1 cellular context compared by ENCODE assay signal in the genomic region with DNA sequence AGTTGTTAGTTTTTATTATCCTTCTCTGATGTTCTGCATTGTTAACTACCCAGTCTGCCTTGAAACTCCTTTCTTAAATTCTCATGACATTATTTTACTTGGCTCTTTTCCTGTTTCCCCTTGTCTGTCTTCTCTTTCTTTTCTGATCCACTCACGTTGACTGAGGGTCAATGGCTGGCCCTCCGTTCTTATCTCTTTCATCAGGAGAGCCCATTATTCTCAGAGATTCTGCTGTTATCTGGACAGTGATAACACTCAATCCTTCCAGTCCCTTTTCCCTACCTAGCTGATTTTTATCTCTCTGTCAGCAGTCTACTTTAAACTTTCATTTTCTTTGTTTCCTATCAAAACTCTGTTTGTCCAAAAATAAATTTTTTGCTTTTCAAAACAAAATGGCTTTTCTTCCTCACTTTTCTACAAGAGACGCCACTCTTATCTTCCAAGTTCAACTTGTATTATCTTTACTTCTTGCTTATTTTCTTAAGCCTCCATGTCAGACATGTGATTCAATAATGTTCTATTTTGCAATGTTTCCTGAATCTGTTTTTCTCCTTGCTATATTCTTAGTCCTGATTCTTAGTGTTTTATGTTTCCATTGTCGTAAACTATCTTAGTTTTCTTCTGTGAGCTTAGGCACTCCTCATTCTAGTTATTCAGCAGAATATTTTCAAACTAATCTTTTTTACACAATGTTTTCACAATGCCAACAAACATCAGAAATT.
TF ChIP-seq lines count a peak whose summit lies in the region.

No MANE protein-coding gene starts in this region.

TF ChIP-seq in GM23338, 12 proteins besides CTCF, POLR2A, EP300 and RAD21 (continued from another document):
- TF ChIP-seq, protein P1, sequence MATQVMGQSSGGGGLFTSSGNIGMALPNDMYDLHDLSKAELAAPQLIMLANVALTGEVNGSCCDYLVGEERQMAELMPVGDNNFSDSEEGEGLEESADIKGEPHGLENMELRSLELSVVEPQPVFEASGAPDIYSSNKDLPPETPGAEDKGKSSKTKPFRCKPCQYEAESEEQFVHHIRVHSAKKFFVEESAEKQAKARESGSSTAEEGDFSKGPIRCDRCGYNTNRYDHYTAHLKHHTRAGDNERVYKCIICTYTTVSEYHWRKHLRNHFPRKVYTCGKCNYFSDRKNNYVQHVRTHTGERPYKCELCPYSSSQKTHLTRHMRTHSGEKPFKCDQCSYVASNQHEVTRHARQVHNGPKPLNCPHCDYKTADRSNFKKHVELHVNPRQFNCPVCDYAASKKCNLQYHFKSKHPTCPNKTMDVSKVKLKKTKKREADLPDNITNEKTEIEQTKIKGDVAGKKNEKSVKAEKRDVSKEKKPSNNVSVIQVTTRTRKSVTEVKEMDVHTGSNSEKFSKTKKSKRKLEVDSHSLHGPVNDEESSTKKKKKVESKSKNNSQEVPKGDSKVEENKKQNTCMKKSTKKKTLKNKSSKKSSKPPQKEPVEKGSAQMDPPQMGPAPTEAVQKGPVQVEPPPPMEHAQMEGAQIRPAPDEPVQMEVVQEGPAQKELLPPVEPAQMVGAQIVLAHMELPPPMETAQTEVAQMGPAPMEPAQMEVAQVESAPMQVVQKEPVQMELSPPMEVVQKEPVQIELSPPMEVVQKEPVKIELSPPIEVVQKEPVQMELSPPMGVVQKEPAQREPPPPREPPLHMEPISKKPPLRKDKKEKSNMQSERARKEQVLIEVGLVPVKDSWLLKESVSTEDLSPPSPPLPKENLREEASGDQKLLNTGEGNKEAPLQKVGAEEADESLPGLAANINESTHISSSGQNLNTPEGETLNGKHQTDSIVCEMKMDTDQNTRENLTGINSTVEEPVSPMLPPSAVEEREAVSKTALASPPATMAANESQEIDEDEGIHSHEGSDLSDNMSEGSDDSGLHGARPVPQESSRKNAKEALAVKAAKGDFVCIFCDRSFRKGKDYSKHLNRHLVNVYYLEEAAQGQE (IDR thresholded peaks at IDR 0.05; ENCODE audit: unreplicated experiment) = no peak
- TF ChIP-seq NANOG (IDR thresholded peaks at IDR 0.05; ENCODE audit: borderline replicate concordance) (no peak), ZNF114 (CRISPR knock-in tag; IDR thresholded peaks at IDR 0.05) (no peak)
